In genomic region chr3:83514130-83514914, GRCh38 we compare ENCODE assay signal across 23 cellular contexts.
DNase-seq lines count a peak whose midpoint lies in the region; ATAC-seq, FAIRE-seq and TF ChIP-seq lines count a peak whose summit lies in the region.
"Had no signal": no experiment of that assay in that cellular context is flagged by ENCODE, and none has a peak within 500 bp of the region (broad histone marks: within the 10 kb centered on the region; RNA-seq: fewer than 3 reads in every experiment).

No MANE protein-coding gene starts in this region.

- no peaks in the 10 kb centered on the region for H3K36me3 Mint-ChIP-seq in T-helper 17 cell (ENCODE audit: low read depth)
- no peaks in the 10 kb centered on the region for H3K36me3 Mint-ChIP-seq in activated CD4-positive, alpha-beta memory T cell treated with anti-CD3 and anti-CD28 coated beads, Interleukin-2, amount 10 ng/mL, durations not matched to agents 7 days and 5 days (ENCODE audit: low read depth)
- H3K36me3 Mint-ChIP-seq: activated CD8-positive, alpha-beta memory T cell treated with anti-CD3 and anti-CD28 coated beads, Interleukin-2, amount 10 ng/mL, durations not matched to agents 7 days and 5 days had no signal

- no peak overlapping the region for H2AK5ac ChIP-seq in mesenchymal stem cell (ENCODE audit: low read length, severe bottlenecking)

- H3K79me1 ChIP-seq in mesenchymal stem cell (replicated peaks; ENCODE audit: low read length, poor library complexity, severe bottlenecking) = no peaks in the 10 kb centered on the region

- no peak overlapping the region for H3K4me2 ChIP-seq in mesenchymal stem cell (ENCODE audit: low read length, poor library complexity, severe bottlenecking)

- H3K4me3 ChIP-seq in NT2/D1 (ENCODE audit: insufficient read length, low read depth) (no peak overlapping the region), bronchial epithelial cell (ENCODE audit: low read depth, low read length) (no peak overlapping the region), mesenchymal stem cell (ENCODE audit: insufficient read depth in 1 of 2, low read depth in 1 of 2, low read length in 2 of 2) (no peak overlapping the region)
- H3K4me3 ChIP-seq: coronary artery, gastroesophageal sphincter, mucosa of descending colon, sigmoid colon had no signal

- no peak overlapping the region for H3K4ac ChIP-seq in mesenchymal stem cell (ENCODE audit: low read depth in 1 of 2, low read length in 2 of 2)

- peak; percentile 75 for FAIRE-seq in bronchial epithelial cell (lab: Jason Lieb, UNC)
- FAIRE-seq: keratinocyte had no signal

- H3K4me3 Mint-ChIP-seq in T-helper 17 cell = no peak overlapping the region
- H3K4me3 Mint-ChIP-seq in activated CD4-positive, alpha-beta memory T cell treated with anti-CD3 and anti-CD28 coated beads, Interleukin-2, amount 10 ng/mL, durations not matched to agents 7 days and 5 days = no peak overlapping the region
- H3K4me3 Mint-ChIP-seq: activated CD8-positive, alpha-beta memory T cell treated with anti-CD3 and anti-CD28 coated beads, Interleukin-2, amount 10 ng/mL, durations not matched to agents 7 days and 5 days; IgD-negative memory B cell had no signal

- H3K4me1 Mint-ChIP-seq in T-helper 17 cell = no peaks in the 10 kb centered on the region
- no peaks in the 10 kb centered on the region for H3K4me1 Mint-ChIP-seq in activated CD4-positive, alpha-beta memory T cell treated with anti-CD3 and anti-CD28 coated beads, Interleukin-2, amount 10 ng/mL, durations not matched to agents 7 days and 5 days
- H3K4me1 Mint-ChIP-seq: activated CD8-positive, alpha-beta memory T cell treated with anti-CD3 and anti-CD28 coated beads, Interleukin-2, amount 10 ng/mL, durations not matched to agents 7 days and 5 days; IgD-negative memory B cell had no signal

- no peaks in the 10 kb centered on the region for H3K4me1 ChIP-seq in NT2/D1 (ENCODE audit: insufficient read depth, insufficient read length)
- peaks cover 4% of the 10 kb centered on the region for H3K4me1 ChIP-seq in mesenchymal stem cell (ENCODE audit: control insufficient read depth, insufficient read depth, low read depth, low read length)
- H3K4me1 ChIP-seq: Caco-2, gastroesophageal sphincter, sigmoid colon had no signal

- H3K9me3 Mint-ChIP-seq in activated CD4-positive, alpha-beta memory T cell treated with anti-CD3 and anti-CD28 coated beads, Interleukin-2, amount 10 ng/mL, durations not matched to agents 7 days and 5 days = peaks cover 2% of the 10 kb centered on the region

- DNase-seq in H4 (ENCODE audit: low spot score) = peak; percentile 24
- DNase-seq in NT2/D1 (ENCODE audit: low read depth, low spot score) = peak; percentile 44
- no peak for DNase-seq in bronchial epithelial cell (ENCODE audit: low read depth)
- DNase-seq in mesenchymal stem cell = peak; percentile 3
- DNase-seq in T-helper 17 cell = no peak
- no peak for DNase-seq in activated CD4-positive, alpha-beta memory T cell treated with anti-CD3 and anti-CD28 coated beads, Interleukin-2, amount 10 ng/mL, durations not matched to agents 7 days and 5 days
- no peak for DNase-seq in SHP77 (lab: John Stamatoyannopoulos, UW)
- DNase-seq: activated CD4-positive, CD25-positive, alpha-beta regulatory T cell treated with anti-CD3 and anti-CD28 coated beads, Interleukin-2, amount 50 U/mL, for 72 hours; activated CD8-positive, alpha-beta memory T cell treated with anti-CD3 and anti-CD28 coated beads, Interleukin-2, amount 10 ng/mL, durations not matched to agents 7 days and 5 days; activated effector memory CD4-positive, alpha-beta T cell treated with anti-CD3 and anti-CD28 coated beads, Interleukin-2, amount 50 U/mL, for 16 hours; amygdala; Caco-2; erythroblast; GDM1; mucosa of descending colon; NCI-H748 treated with DMSO at 0.1 percent for 48 hours; sigmoid colon; stimulated activated CD4-positive, alpha-beta T cell treated with anti-CD3 and anti-CD28 coated beads, Interleukin-4, amount 100 ng/mL, for 4 hours had no signal

- no peak overlapping the region for H3K14ac ChIP-seq in mesenchymal stem cell (ENCODE audit: low read length in 2 of 2)

- no peaks in the 10 kb centered on the region for H3K27me3 Mint-ChIP-seq in T-helper 17 cell
- H3K27me3 Mint-ChIP-seq in activated CD4-positive, alpha-beta memory T cell treated with anti-CD3 and anti-CD28 coated beads, Interleukin-2, amount 10 ng/mL, durations not matched to agents 7 days and 5 days = no peaks in the 10 kb centered on the region
- H3K27me3 Mint-ChIP-seq: activated CD8-positive, alpha-beta memory T cell treated with anti-CD3 and anti-CD28 coated beads, Interleukin-2, amount 10 ng/mL, durations not matched to agents 7 days and 5 days; IgD-negative memory B cell had no signal

- 33% methylated on average over 6 of the region's 6 CpGs for WGBS in mesenchymal stem cell

- no peaks in the 10 kb centered on the region for H3K36me3 ChIP-seq in NT2/D1 (ENCODE audit: insufficient read depth, insufficient read length, low read length)
- no peaks in the 10 kb centered on the region for H3K36me3 ChIP-seq in bronchial epithelial cell (ENCODE audit: control insufficient read depth, insufficient read depth, low read length)
- no peaks in the 10 kb centered on the region for H3K36me3 ChIP-seq in mesenchymal stem cell (ENCODE audit: control insufficient read depth in 1 of 2, insufficient read depth in 2 of 2, low read depth in 1 of 2, low read length in 2 of 2)
- H3K36me3 ChIP-seq: gastroesophageal sphincter, sigmoid colon had no signal

- H3K27me3 ChIP-seq in NT2/D1 (ENCODE audit: insufficient read depth, insufficient read length) (no peaks in the 10 kb centered on the region), bronchial epithelial cell (ENCODE audit: control insufficient read depth, insufficient read depth, low read length) (no peaks in the 10 kb centered on the region), mesenchymal stem cell (ENCODE audit: control insufficient read depth in 1 of 2, insufficient read depth in 1 of 2, low read length in 2 of 2) (no peaks in the 10 kb centered on the region)
- H3K27me3 ChIP-seq: gastroesophageal sphincter, sigmoid colon had no signal

- H2BK120ac ChIP-seq in mesenchymal stem cell (ENCODE audit: low read depth, low read length) = no peak overlapping the region

- H3K9ac ChIP-seq in NT2/D1 (ENCODE audit: insufficient read length, low read depth) (no peak overlapping the region), mesenchymal stem cell (ENCODE audit: low read length) (no peak overlapping the region)

- H4K8ac ChIP-seq in mesenchymal stem cell (ENCODE audit: low read length) = no peak overlapping the region

- ATAC-seq in T-helper 17 cell (no peak), HG03378 (IDR thresholded peaks at IDR 0.05; ENCODE audit: unreplicated experiment) (no peak)
- ATAC-seq: activated CD8-positive, alpha-beta memory T cell treated with anti-CD3 and anti-CD28 coated beads, Interleukin-2, amount 10 ng/mL, durations not matched to agents 7 days and 5 days; gastroesophageal sphincter; mucosa of descending colon had no signal

- TF ChIP-seq CTCF in bronchial epithelial cell (IDR thresholded peaks at IDR 0.05; ENCODE audit: insufficient read depth, low read length, severe bottlenecking) = no peak

- no peak overlapping the region for H3K18ac ChIP-seq in mesenchymal stem cell (ENCODE audit: low read depth in 1 of 2, low read length in 2 of 2)

- no peak overlapping the region for H2AFZ ChIP-seq in mesenchymal stem cell (ENCODE audit: low read depth, low read length)

- peak overlapping the region; percentile 87 for H3K27ac ChIP-seq in mesenchymal stem cell (ENCODE audit: low read length, poor library complexity, severe bottlenecking)
- H3K27ac ChIP-seq: coronary artery, gastroesophageal sphincter, sigmoid colon had no signal

- CTCF ChIA-PET in activated CD4-positive, alpha-beta memory T cell treated with anti-CD3 and anti-CD28 coated beads, Interleukin-2, amount 10 ng/mL, durations not matched to agents 7 days and 5 days (lab: Charles Lee) = no interaction called here

- H2BK12ac ChIP-seq in mesenchymal stem cell (ENCODE audit: low read length in 2 of 2) = no peak overlapping the region

- H3K9me3 ChIP-seq in NT2/D1 (ENCODE audit: insufficient read depth, low read length) (peaks cover 8% of the 10 kb centered on the region; the same call in 1 of the 2 replicates), mesenchymal stem cell (ENCODE audit: control insufficient read depth, low read length) (no peaks in the 10 kb centered on the region), T-helper 17 cell (ENCODE audit: control insufficient read depth, low read length, poor library complexity, severe bottlenecking) (no peaks in the 10 kb centered on the region)
- H3K9me3 ChIP-seq: Caco-2, gastroesophageal sphincter, sigmoid colon had no signal

- H3K23ac ChIP-seq in mesenchymal stem cell (ENCODE audit: low read length in 2 of 2) = no peak overlapping the region

- POLR2A ChIA-PET in activated CD4-positive, alpha-beta memory T cell treated with anti-CD3 and anti-CD28 coated beads, Interleukin-2, amount 10 ng/mL, durations not matched to agents 7 days and 5 days (lab: Charles Lee) = no interaction called here

- no peak overlapping the region for H4K91ac ChIP-seq in mesenchymal stem cell (ENCODE audit: low read length)

- no peak overlapping the region for H2BK5ac ChIP-seq in mesenchymal stem cell (ENCODE audit: low read depth, low read length, poor library complexity, severe bottlenecking)

- no peak overlapping the region for H3K27ac Mint-ChIP-seq in T-helper 17 cell
- H3K27ac Mint-ChIP-seq in activated CD4-positive, alpha-beta memory T cell treated with anti-CD3 and anti-CD28 coated beads, Interleukin-2, amount 10 ng/mL, durations not matched to agents 7 days and 5 days = no peak overlapping the region
- H3K27ac Mint-ChIP-seq: activated CD8-positive, alpha-beta memory T cell treated with anti-CD3 and anti-CD28 coated beads, Interleukin-2, amount 10 ng/mL, durations not matched to agents 7 days and 5 days; IgD-negative memory B cell had no signal

- no peak overlapping the region for H2BK15ac ChIP-seq in mesenchymal stem cell (ENCODE audit: low read depth, poor library complexity, severe bottlenecking)

Comparison
In these comparisons a context has a peak if more than half of its experiments do, and no peak if none do; other contexts are left out.
1. DNase-seq: peak in H4 (single experiment), NT2/D1 (single experiment) and mesenchymal stem cell (single experiment); none in bronchial epithelial cell (single experiment), T-helper 17 cell (0 of 3), activated CD4-positive, alpha-beta memory T cell treated with anti-CD3 and anti-CD28 coated beads, Interleukin-2, amount 10 ng/mL, durations not matched to agents 7 days and 5 days (single experiment) and SHP77 (0 of 2).